Comparison of ENCODE assay signal across 1 cellular context in genomic region chr2:199910338-199911051, GRCh38.
TF ChIP-seq lines count a peak whose summit lies in the region.

No MANE protein-coding gene starts in this region.

TF ChIP-seq in K562, 482 proteins besides CTCF, POLR2A, EP300 and RAD21:
- no peak for TF ChIP-seq SMARCE1 (IDR thresholded peaks at IDR 0.05)
- TF ChIP-seq CGGBP1 (CRISPR knock-in tag; IDR thresholded peaks at IDR 0.05): no peak
- TF ChIP-seq ID3 (CRISPR knock-in tag; IDR thresholded peaks at IDR 0.05): no peak
- TF ChIP-seq ID3 (tag; IDR thresholded peaks at IDR 0.05): no peak
- TF ChIP-seq MED1 (CRISPR knock-in tag; IDR thresholded peaks at IDR 0.05; ENCODE audit: borderline replicate concordance): no peak
- TF ChIP-seq CHCHD3 (CRISPR knock-in tag; IDR thresholded peaks at IDR 0.05): no peak
- TF ChIP-seq ELF4 (CRISPR knock-in tag; IDR thresholded peaks at IDR 0.05): no peak
- TF ChIP-seq IRF1 (CRISPR knock-in tag; IDR thresholded peaks at IDR 0.05; ENCODE audit: borderline replicate concordance): no peak
- TF ChIP-seq MGA (IDR thresholded peaks at IDR 0.05): peak; percentile 8; the same call in 1 of the 2 replicates
- TF ChIP-seq ZNF644 (tag; IDR thresholded peaks at IDR 0.05; ENCODE audit: low read depth): no peak
- TF ChIP-seq CBX3 (IDR thresholded peaks at IDR 0.05; ENCODE audit: borderline replicate concordance in 1 of 2, low read length in 2 of 2): 0 out of 3 replicates have a peak, but pooled peaks of 1 of the 2 experiments have one; percentile 10
- no peak for TF ChIP-seq ETV5 (CRISPR knock-in tag; IDR thresholded peaks at IDR 0.05; ENCODE audit: low read depth)
- TF ChIP-seq SNIP1 (IDR thresholded peaks at IDR 0.05; ENCODE audit: low read depth): no peak
- 0 out of 2 replicates have a peak, but pooled peaks have one; percentile 1 for TF ChIP-seq ELF1 (tag; IDR thresholded peaks at IDR 0.05)
- no peak for TF ChIP-seq RFX7 (CRISPR knock-in tag; IDR thresholded peaks at IDR 0.05)
- TF ChIP-seq CREB3L1 (IDR thresholded peaks at IDR 0.05; ENCODE audit: borderline replicate concordance, low read depth): no peak
- no peak for TF ChIP-seq ZNF175 (CRISPR knock-in tag; IDR thresholded peaks at IDR 0.05; ENCODE audit: low read depth)
- TF ChIP-seq MEIS2 (IDR thresholded peaks at IDR 0.05; ENCODE audit: partially characterized antibody): no peak
- 0 out of 2 replicates have a peak, but pooled peaks have one; percentile 23 for TF ChIP-seq ZNF592 (IDR thresholded peaks at IDR 0.05)
- no peak for TF ChIP-seq ZBTB17 (CRISPR knock-in tag; IDR thresholded peaks at IDR 0.05)
- TF ChIP-seq NEUROD1 (IDR thresholded peaks at IDR 0.05; ENCODE audit: borderline replicate concordance, low read depth, low read length, partially characterized antibody): no peak
- TF ChIP-seq ZNF75A (CRISPR knock-in tag; IDR thresholded peaks at IDR 0.05): no peak
- no peak for TF ChIP-seq MBD2 (IDR thresholded peaks at IDR 0.05; ENCODE audit: borderline replicate concordance, low read depth)
- TF ChIP-seq HMGXB4 (CRISPR knock-in tag; IDR thresholded peaks at IDR 0.05): no peak
- TF ChIP-seq HDAC2 (IDR thresholded peaks at IDR 0.05): no peak
- TF ChIP-seq SRF (CRISPR knock-in tag; IDR thresholded peaks at IDR 0.05): no peak
- TF ChIP-seq MBD1 (CRISPR knock-in tag; IDR thresholded peaks at IDR 0.05): 0 out of 2 replicates have a peak, but pooled peaks have one; percentile 52
- TF ChIP-seq CEBPG (CRISPR knock-in tag; IDR thresholded peaks at IDR 0.05): no peak
- TF ChIP-seq CEBPG (tag; conservative IDR thresholded peaks at IDR 0.05 in 1 of 2, IDR thresholded peaks at IDR 0.05 in 1 of 2): no peak
- TF ChIP-seq MTA1 (IDR thresholded peaks at IDR 0.05; ENCODE audit: borderline replicate concordance): no peak
- TF ChIP-seq ZNF212 (CRISPR knock-in tag; IDR thresholded peaks at IDR 0.05): no peak
- TF ChIP-seq RBM15 (IDR thresholded peaks at IDR 0.05; ENCODE audit: insufficient read depth, low read length): no peak
- TF ChIP-seq NCOA4 (IDR thresholded peaks at IDR 0.05; ENCODE audit: partially characterized antibody): no peak
TF ChIP-seq in K562: peak in this region for 5.
